In genomic region chr1:22529901-22530621, GRCh38 we compare ENCODE assay signal across 13 cellular contexts. TPM values are rescaled to one million over a fixed set of nuclear protein-coding genes. Genes with fewer than 3 reads are reported as not detected.
DNase-seq lines count a peak whose midpoint lies in the region; ATAC-seq and TF ChIP-seq lines count a peak whose summit lies in the region.
"Had no signal": no experiment of that assay in that cellular context is flagged by ENCODE, and none has a peak within 500 bp of the region (broad histone marks: within the 10 kb centered on the region; RNA-seq: fewer than 3 reads in every experiment).

No MANE protein-coding gene starts in this region.

- 63 to 75% (median 72%) methylated on average over 12 of the region's 12 CpGs for WGBS in stomach, 5 donors

- no peak overlapping the region for H3K4me3 Mint-ChIP-seq in brain

- no peaks in the 10 kb centered on the region for H3K9me3 Mint-ChIP-seq in brain

- no peak for TF ChIP-seq CTCF in brain (conservative IDR thresholded peaks at IDR 0.05)
- no peak for TF ChIP-seq CTCF in right atrium auricular region (IDR thresholded peaks at IDR 0.05)
- TF ChIP-seq CTCF in stomach (IDR thresholded peaks at IDR 0.05), result no peak

- H3K4me3 ChIP-seq in H7 (ENCODE audit: insufficient read depth, low read depth, low read length) (no peak overlapping the region), right atrium auricular region (no peak overlapping the region), stomach (no peak overlapping the region)
- H3K4me3 ChIP-seq: right lobe of liver had no signal

- peak overlapping the region in 4 of 5 experiments; percentile 5 to 49 (median 33) for H3K27ac Mint-ChIP-seq in brain

- DNase-seq in H7 (peak; percentile 23), right atrium auricular region (ENCODE audit: low spot score) (peak; percentile 69), stomach (no peak), glomerular visceral epithelial cell (ENCODE audit: extremely low spot score) (no peak), NCI-H1694 treated with DMSO at 0.1 percent for 48 hours (lab: John Stamatoyannopoulos, UW) (no peak)
- DNase-seq: activated CD4-positive, alpha-beta T cell treated with anti-CD3 and anti-CD28 coated beads, Interleukin-2, amount 50 U/mL, for 4 hours; Kasumi-1; NCI-H524; right lobe of liver had no signal

- intact Hi-C loops in stomach (cut with DNase I; ENCODE audit: low total_unique reads), result no loop called here

- H3K27ac ChIP-seq in right atrium auricular region (peak overlapping the region; percentile 9 to 55), stomach (peak overlapping the region in 3 of 5 donors; percentile 3 to 66 (median 49))
- H3K27ac ChIP-seq: right lobe of liver had no signal

- TF ChIP-seq EP300 in stomach (IDR thresholded peaks at IDR 0.05), result no peak

- H3K36me3 Mint-ChIP-seq in brain, result peaks cover 9% of the 10 kb centered on the region

- H3K27me3 Mint-ChIP-seq in brain, result no peaks in the 10 kb centered on the region

- H3K4me1 ChIP-seq in right atrium auricular region (peaks cover 0 to 27% of the 10 kb centered on the region in 2 donors), stomach (peaks cover 0 to 17% (median 8%) of the 10 kb centered on the region in 4 donors)
- H3K4me1 ChIP-seq: right lobe of liver had no signal

- TF ChIP-seq POLR2A in stomach (IDR thresholded peaks at IDR 0.05), result no peak

- H3K4me1 Mint-ChIP-seq in brain, result peaks cover 45% of the 10 kb centered on the region

- no peaks in the 10 kb centered on the region; the same call in none of the 2 replicates for H3K36me3 ChIP-seq in H7 (replicated peaks; ENCODE audit: control insufficient read depth, insufficient read depth, low read length)
- peaks cover 28% of the 10 kb centered on the region for H3K36me3 ChIP-seq in right atrium auricular region
- H3K36me3 ChIP-seq in stomach, result peaks cover 28 to 65% (median 47%) of the 10 kb centered on the region in 4 donors

- H3K27me3 ChIP-seq in H7 (ENCODE audit: control insufficient read depth, insufficient read depth, low read length) (no peaks in the 10 kb centered on the region), right atrium auricular region (no peaks in the 10 kb centered on the region), stomach (no peaks in the 10 kb centered on the region)
- H3K27me3 ChIP-seq: right lobe of liver had no signal

- H3K9me3 ChIP-seq in right atrium auricular region (no peaks in the 10 kb centered on the region), stomach (no peaks in the 10 kb centered on the region)
- H3K9me3 ChIP-seq: right lobe of liver had no signal

- ATAC-seq in HG02588 (IDR thresholded peaks at IDR 0.05; ENCODE audit: unreplicated experiment) (no peak), GM21515 (IDR thresholded peaks at IDR 0.05; ENCODE audit: unreplicated experiment) (no peak)

RNA-seq across cellular contexts. Expression of gene EPHA8, which starts 33.2 kb away (rescaled TPM):
- 4.8 and 5.1 TPM in 2 replicates for total RNA-seq in H7 (2014; rRNA removed; shearing (Covaris generic))
- polyA plus RNA-seq in brain (ENCODE audit: insufficient read depth, low read depth, low replicate concordance), result 5.1 TPM
- not detected for total RNA-seq in right atrium auricular region
- not detected for total RNA-seq in stomach
- not detected for polyA plus RNA-seq in stomach
- total RNA-seq: liver, right lobe of liver had no signal
- polyA plus RNA-seq: liver had no signal

Comparison
In these comparisons a context has a peak if more than half of its experiments do, and no peak if none do; other contexts are left out.
1. DNase-seq: peak in H7 (single experiment) and right atrium auricular region (single experiment); none in stomach (single experiment), glomerular visceral epithelial cell (single experiment) and NCI-H1694 treated with DMSO at 0.1 percent for 48 hours (single experiment).